ENCODE assay signal across 8 cellular contexts in genomic region chr19:1252221-1252817, GRCh38. TPM values are rescaled to one million over a fixed set of nuclear protein-coding genes. Genes with fewer than 3 reads are reported as not detected.
A peak's percentile ranks its signal among the peaks of the same experiment; 100 is the strongest.
DNase-seq lines count a peak whose midpoint lies in the region; ATAC-seq and TF ChIP-seq lines count a peak whose summit lies in the region.

No MANE protein-coding gene starts in this region.

- H3K4me1 ChIP-seq in DOHH2 (ENCODE audit: control insufficient read depth, low read length), result peaks cover 65% of the 10 kb centered on the region
- peaks cover 19 to 41% of the 10 kb centered on the region in 2 donors for H3K4me1 ChIP-seq in naive thymus-derived CD4-positive, alpha-beta T cell (ENCODE audit: control insufficient read depth in 2 of 2, insufficient read depth in 2 of 2, low read length in 2 of 2)
- H3K4me1 ChIP-seq in tibial nerve, result peaks cover 0 to 75% (median 53%) of the 10 kb centered on the region in 4 donors

- H3K36me3 Mint-ChIP-seq in activated T-helper 17 cell treated with anti-CD3 and anti-CD28 coated beads, Interleukin-2, amount 50 U/mL, for 72 hours (ENCODE audit: low read depth), result peaks cover 64% of the 10 kb centered on the region
- peaks cover 0 to 20% (median under 1%) of the 10 kb centered on the region in 5 donors for H3K36me3 Mint-ChIP-seq in naive thymus-derived CD4-positive, alpha-beta T cell

- peak; percentile 83 for DNase-seq in NCI-H2196 (lab: John Stamatoyannopoulos, UW; ENCODE audit: unreplicated experiment)
- peak; percentile 95 for DNase-seq in fibroblast of peridontal ligament (ENCODE audit: extremely low read depth)
- peak in 8 of 9 donors; percentile 49 to 74 (median 60) for DNase-seq in naive thymus-derived CD4-positive, alpha-beta T cell
- DNase-seq in tibial nerve (ENCODE audit: low spot score in 2 of 2), result peak; percentile 85 to 91
- DNase-seq in NCI-H1092 treated with DMSO at 0.1 percent for 48 hours (lab: John Stamatoyannopoulos, UW), result no peak

- peak overlapping the region; percentile 94 for H3K4me2 ChIP-seq in DOHH2 (ENCODE audit: low read length)

- H3K9me3 ChIP-seq in DOHH2 (ENCODE audit: control insufficient read depth, insufficient read depth, low read length), result no peaks in the 10 kb centered on the region
- H3K9me3 ChIP-seq in naive thymus-derived CD4-positive, alpha-beta T cell (ENCODE audit: control insufficient read depth in 2 of 3, low read length in 3 of 3), result no peaks in the 10 kb centered on the region
- no peaks in the 10 kb centered on the region for H3K9me3 ChIP-seq in tibial nerve

- H3K27ac Mint-ChIP-seq in activated T-helper 17 cell treated with anti-CD3 and anti-CD28 coated beads, Interleukin-2, amount 50 U/mL, for 72 hours, result peak overlapping the region; percentile 92
- peak overlapping the region; percentile 28 to 93 (median 87) for H3K27ac Mint-ChIP-seq in naive thymus-derived CD4-positive, alpha-beta T cell

- peak; percentile 35 to 89 for TF ChIP-seq EP300 in tibial nerve (IDR thresholded peaks at IDR 0.05)

- H3K36me3 ChIP-seq in DOHH2 (ENCODE audit: control insufficient read depth, low read length) (peaks cover 71% of the 10 kb centered on the region), tibial nerve (peaks cover 7 to 33% (median 21%) of the 10 kb centered on the region in 3 donors)
- peaks cover 19 to 49% (median 29%) of the 10 kb centered on the region in 3 experiments for H3K36me3 ChIP-seq in naive thymus-derived CD4-positive, alpha-beta T cell (ENCODE audit: control insufficient read depth in 2 of 3, insufficient read depth in 3 of 3, low read length in 3 of 3)

- POLR2A ChIA-PET in naive thymus-derived CD4-positive, alpha-beta T cell (lab: Charles Lee), result interaction anchor here (0.8 to 10.8 kb wide), 10 partner anchors 8 to 602 kb away, joined by 3 to 229 read pairs (median 10); partner anchors contain the start of genes ARHGAP45, CIRBP and FAM174C

- peak overlapping the region; percentile 93 for H3K4me3 Mint-ChIP-seq in activated T-helper 17 cell treated with anti-CD3 and anti-CD28 coated beads, Interleukin-2, amount 50 U/mL, for 72 hours
- H3K4me3 Mint-ChIP-seq in naive thymus-derived CD4-positive, alpha-beta T cell, result peak overlapping the region; percentile 87 to 97 (median 92)

- no peaks in the 10 kb centered on the region for H3K27me3 Mint-ChIP-seq in activated T-helper 17 cell treated with anti-CD3 and anti-CD28 coated beads, Interleukin-2, amount 50 U/mL, for 72 hours
- H3K27me3 Mint-ChIP-seq in naive thymus-derived CD4-positive, alpha-beta T cell, result no peaks in the 10 kb centered on the region

- H3K9me3 Mint-ChIP-seq in activated T-helper 17 cell treated with anti-CD3 and anti-CD28 coated beads, Interleukin-2, amount 50 U/mL, for 72 hours, result no peaks in the 10 kb centered on the region
- peaks cover 0 to 3% (median 0%) of the 10 kb centered on the region in 11 donors for H3K9me3 Mint-ChIP-seq in naive thymus-derived CD4-positive, alpha-beta T cell

- peaks cover 64% of the 10 kb centered on the region for H3K79me2 ChIP-seq in DOHH2 (ENCODE audit: control insufficient read depth, low read length)

- WGBS in tibial nerve, 2 donors, result 0 to 1% methylated on average over 26 to 30 of the region's 30 CpGs

- H3K4me3 ChIP-seq in DOHH2 (ENCODE audit: low read length) (peak overlapping the region; percentile 96), tibial nerve (peak overlapping the region; percentile 63 to 99 (median 92))
- H3K4me3 ChIP-seq in naive thymus-derived CD4-positive, alpha-beta T cell (ENCODE audit: low read length), result peak overlapping the region; percentile 63

- H3K27ac ChIP-seq in DOHH2 (ENCODE audit: low read depth, low read length) (peak overlapping the region; percentile 94), tibial nerve (peak overlapping the region; percentile 94 to 100 (median 98))
- H3K27ac ChIP-seq in naive thymus-derived CD4-positive, alpha-beta T cell (ENCODE audit: low read depth, low read length), result peak overlapping the region; percentile 93

- peaks cover under 1% of the 10 kb centered on the region for H3K4me1 Mint-ChIP-seq in activated T-helper 17 cell treated with anti-CD3 and anti-CD28 coated beads, Interleukin-2, amount 50 U/mL, for 72 hours
- peaks cover 0 to 25% (median 18%) of the 10 kb centered on the region in 7 donors for H3K4me1 Mint-ChIP-seq in naive thymus-derived CD4-positive, alpha-beta T cell

- TF ChIP-seq CTCF in DOHH2 (IDR thresholded peaks at IDR 0.05; ENCODE audit: low read depth, low read length, poor library complexity, severe bottlenecking) (no peak), tibial nerve (IDR thresholded peaks at IDR 0.05) (no peak)

- no peaks in the 10 kb centered on the region for H3K27me3 ChIP-seq in DOHH2 (ENCODE audit: control insufficient read depth, low read length)
- H3K27me3 ChIP-seq in naive thymus-derived CD4-positive, alpha-beta T cell (ENCODE audit: control insufficient read depth in 2 of 2, insufficient read depth in 2 of 2, low read length in 2 of 2), result no peaks in the 10 kb centered on the region
- H3K27me3 ChIP-seq in tibial nerve, result no peaks in the 10 kb centered on the region

- peak in 1 of 2 donors; percentile 20 for TF ChIP-seq POLR2A in tibial nerve (IDR thresholded peaks at IDR 0.05)

- H4K20me1 ChIP-seq in DOHH2 (ENCODE audit: control insufficient read depth, insufficient read depth, low read depth, low read length), result peaks cover 11% of the 10 kb centered on the region; the same call in 1 of the 2 replicates

- peak; percentile 14 for ATAC-seq in activated T-helper 17 cell treated with anti-CD3 and anti-CD28 coated beads, Interleukin-2, amount 50 U/mL, for 72 hours (replicated peaks)
- peak; percentile 12 for ATAC-seq in naive thymus-derived CD4-positive, alpha-beta T cell
- ATAC-seq in HG02642 (IDR thresholded peaks at IDR 0.05; ENCODE audit: poor library complexity, unreplicated experiment), result no peak

- CTCF ChIA-PET in naive thymus-derived CD4-positive, alpha-beta T cell (lab: Charles Lee), result interaction anchor here (0.6 to 1.9 kb wide), 5 partner anchors 8 to 347 kb away, joined by 3 to 13 read pairs (median 3); no protein-coding TSS in a partner anchor

- peaks cover 20% of the 10 kb centered on the region for H3F3A ChIP-seq in DOHH2 (ENCODE audit: control insufficient read depth, insufficient read depth)

- intact Hi-C loops in naive thymus-derived CD4-positive, alpha-beta T cell (cut with micrococcal nuclease), result loop anchor here in 1 of 2 donors (1.0 kb wide), 1 partner anchor 455 kb away; the partner anchor contains the start of gene PTBP1

- no peaks in the 10 kb centered on the region for H3K9me2 ChIP-seq in DOHH2 (replicated peaks; ENCODE audit: control insufficient read depth, low read length)

RNA-seq across cellular contexts. Expression of gene MIDN, which starts 3.9 kb away (rescaled TPM):
- total RNA-seq in activated T-helper 17 cell treated with anti-CD3 and anti-CD28 coated beads, Interleukin-2, amount 50 U/mL, for 72 hours, result 10 to 100 TPM; 51.4 to 56.8 TPM
- 100 to 1,000 TPM in 2 of 5 experiments, 10 to 100 TPM in 3; 22.6 to 310 (median 78.1) TPM for total RNA-seq in naive thymus-derived CD4-positive, alpha-beta T cell
- polyA plus RNA-seq in naive thymus-derived CD4-positive, alpha-beta T cell, result 1 to 10 TPM; 1.4 to 3.6 TPM
- total RNA-seq in tibial nerve, result 10 to 100 TPM; 17.4 to 51.9 (median 39.4) TPM

RNA-seq across cellular contexts. Expression of gene ATP5F1D, which starts 10.8 kb away (rescaled TPM):
- total RNA-seq in activated T-helper 17 cell treated with anti-CD3 and anti-CD28 coated beads, Interleukin-2, amount 50 U/mL, for 72 hours, result 100 to 1,000 TPM; 148 to 210 TPM
- 100 to 1,000 TPM in 3 of 5 experiments, 10 to 100 TPM in 2; 90.6 to 178 (median 102) TPM for total RNA-seq in naive thymus-derived CD4-positive, alpha-beta T cell
- polyA plus RNA-seq in naive thymus-derived CD4-positive, alpha-beta T cell, result 100 to 1,000 TPM; 209 to 302 TPM
- 100 to 1,000 TPM in 3 of 4 donors, 10 to 100 TPM in 1; 67.5 to 140 (median 127) TPM for total RNA-seq in tibial nerve

RNA-seq across cellular contexts. Expression of gene CBARP, which starts 14.5 kb away (rescaled TPM):
- total RNA-seq in activated T-helper 17 cell treated with anti-CD3 and anti-CD28 coated beads, Interleukin-2, amount 50 U/mL, for 72 hours, result 1 to 10 TPM in 1 of 2 donors, under 1 TPM in 1; 0.77 to 1.4 TPM
- under 1 TPM in 2 of 5 experiments, not detected in 3; 0.15 to 0.27 TPM for total RNA-seq in naive thymus-derived CD4-positive, alpha-beta T cell
- not detected for polyA plus RNA-seq in naive thymus-derived CD4-positive, alpha-beta T cell
- 1 to 10 TPM in 2 of 4 donors, under 1 TPM in 2; 0.22 to 3.9 (median 1.4) TPM for total RNA-seq in tibial nerve

RNA-seq across cellular contexts. Expression of gene CIRBP, which starts 16.8 kb away (rescaled TPM):
- total RNA-seq in activated T-helper 17 cell treated with anti-CD3 and anti-CD28 coated beads, Interleukin-2, amount 50 U/mL, for 72 hours, result 100 to 1,000 TPM; 150 to 172 TPM
- 100 to 1,000 TPM; 237 to 629 (median 524) TPM for total RNA-seq in naive thymus-derived CD4-positive, alpha-beta T cell
- 100 to 1,000 TPM; 233 to 247 TPM for polyA plus RNA-seq in naive thymus-derived CD4-positive, alpha-beta T cell
- 100 to 1,000 TPM; 389 to 640 (median 576) TPM for total RNA-seq in tibial nerve

RNA-seq across cellular contexts. Expression of gene FAM174C, which starts 23.0 kb away (rescaled TPM):
- 10 to 100 TPM; 52.9 to 85.9 TPM for total RNA-seq in activated T-helper 17 cell treated with anti-CD3 and anti-CD28 coated beads, Interleukin-2, amount 50 U/mL, for 72 hours
- 10 to 100 TPM; 31.7 to 57.3 (median 47.7) TPM for total RNA-seq in naive thymus-derived CD4-positive, alpha-beta T cell
- polyA plus RNA-seq in naive thymus-derived CD4-positive, alpha-beta T cell, result 10 to 100 TPM; 75.0 to 78.8 TPM
- total RNA-seq in tibial nerve, result 10 to 100 TPM; 25.5 to 80.7 (median 52.0) TPM
